Comparison of ENCODE assay signal across 15 cellular contexts in genomic region chr10:133529576-133529946, GRCh38. TPM values are rescaled to one million over a fixed set of nuclear protein-coding genes. Genes with fewer than 3 reads are reported as not detected.
DNase-seq lines count a peak whose midpoint lies in the region; ATAC-seq and TF ChIP-seq lines count a peak whose summit lies in the region.
"Had no signal": no experiment of that assay in that cellular context is flagged by ENCODE, and none has a peak within 500 bp of the region (broad histone marks: within the 10 kb centered on the region; RNA-seq: fewer than 3 reads in every experiment).

No MANE protein-coding gene starts in this region.

- no peaks in the 10 kb centered on the region for H3K79me2 ChIP-seq in PC-3 (ENCODE audit: low read length)

- no peaks in the 10 kb centered on the region for H3K9me2 ChIP-seq in PC-3 (replicated peaks; ENCODE audit: low read length)

- no peaks in the 10 kb centered on the region for H3K36me3 ChIP-seq in PC-3 (ENCODE audit: low read depth, low read length)
- H3K36me3 ChIP-seq: SJCRH30 had no signal

- TF ChIP-seq CTCF in PC-3 (conservative IDR thresholded peaks at IDR 0.05; ENCODE audit: low read depth, low read length) = no peak

- intact Hi-C loops in activated naive CD4-positive, alpha-beta T cell treated with anti-CD3 and anti-CD28 coated beads for 36 hours (cut with micrococcal nuclease) = no loop called here
- intact Hi-C loops in PC-3 (cut with micrococcal nuclease) = no loop called here

- H3F3A ChIP-seq in PC-3 (ENCODE audit: low read length, unreplicated experiment) = peaks cover under 1% of the 10 kb centered on the region

- peak overlapping the region; percentile 91 for H2AFZ ChIP-seq in PC-3 (ENCODE audit: low read length)

- no peaks in the 10 kb centered on the region; the same call in 1 of the 2 replicates for H3K27me3 ChIP-seq in PC-3 (ENCODE audit: low read length)
- H3K27me3 ChIP-seq: SJCRH30 had no signal

- peaks cover 13% of the 10 kb centered on the region; the same call in 1 of the 2 replicates for H3K4me1 ChIP-seq in PC-3 (ENCODE audit: insufficient read depth, low read length)
- H3K4me1 ChIP-seq: SJCRH30 had no signal

- POLR2A ChIA-PET in PC-3 (lab: Charles Lee; ENCODE audit: unreplicated experiment) = no interaction called here

- H4K20me1 ChIP-seq in PC-3 (ENCODE audit: low read length) = no peaks in the 10 kb centered on the region

- H3K27me3 Mint-ChIP-seq in activated naive CD4-positive, alpha-beta T cell treated with anti-CD3 and anti-CD28 coated beads for 36 hours (ENCODE audit: low read depth) = peaks cover 48% of the 10 kb centered on the region
- H3K27me3 Mint-ChIP-seq in effector memory CD8-positive, alpha-beta T cell = peaks cover 45 to 70% of the 10 kb centered on the region in 2 donors
- H3K27me3 Mint-ChIP-seq in stimulated activated memory B cell treated with anti-CD40 and anti-IgM and Interleukin-4, amounts not matched to agents 10 μg/mL and 1 μg/mL and 100 μg/mL, for 72 hours = peaks cover 89% of the 10 kb centered on the region

- H3K36me3 Mint-ChIP-seq in activated naive CD4-positive, alpha-beta T cell treated with anti-CD3 and anti-CD28 coated beads for 36 hours (ENCODE audit: low read depth) = no peaks in the 10 kb centered on the region
- H3K36me3 Mint-ChIP-seq in effector memory CD8-positive, alpha-beta T cell (ENCODE audit: insufficient read depth) = peaks cover 8% of the 10 kb centered on the region
- no peaks in the 10 kb centered on the region for H3K36me3 Mint-ChIP-seq in stimulated activated memory B cell treated with anti-CD40 and anti-IgM and Interleukin-4, amounts not matched to agents 10 μg/mL and 1 μg/mL and 100 μg/mL, for 72 hours

- CTCF ChIA-PET in activated naive CD4-positive, alpha-beta T cell treated with anti-CD3 and anti-CD28 coated beads for 36 hours (lab: Charles Lee) = no interaction called here
- CTCF ChIA-PET in PC-3 (lab: Charles Lee) = no interaction called here

- no peak overlapping the region for H3K27ac Mint-ChIP-seq in activated naive CD4-positive, alpha-beta T cell treated with anti-CD3 and anti-CD28 coated beads for 36 hours
- peak overlapping the region in 1 of 2 donors; percentile 77 for H3K27ac Mint-ChIP-seq in effector memory CD8-positive, alpha-beta T cell
- no peak overlapping the region for H3K27ac Mint-ChIP-seq in stimulated activated memory B cell treated with anti-CD40 and anti-IgM and Interleukin-4, amounts not matched to agents 10 μg/mL and 1 μg/mL and 100 μg/mL, for 72 hours
- H3K27ac Mint-ChIP-seq: mesothelial cell of epicardium had no signal

- H3K9ac ChIP-seq in PC-3 (ENCODE audit: low read length) = no peak overlapping the region

- BruUV-seq in PC-3 (replicated peaks; lab: Mats Ljungman, UMichigan) = no TSS peak

- peaks cover 18% of the 10 kb centered on the region for H3K4me1 Mint-ChIP-seq in activated naive CD4-positive, alpha-beta T cell treated with anti-CD3 and anti-CD28 coated beads for 36 hours (ENCODE audit: low read depth)
- peaks cover 21 to 23% of the 10 kb centered on the region in 2 donors for H3K4me1 Mint-ChIP-seq in effector memory CD8-positive, alpha-beta T cell (ENCODE audit: low read depth in 2 of 2)
- H3K4me1 Mint-ChIP-seq in stimulated activated memory B cell treated with anti-CD40 and anti-IgM and Interleukin-4, amounts not matched to agents 10 μg/mL and 1 μg/mL and 100 μg/mL, for 72 hours = peaks cover 22% of the 10 kb centered on the region
- H3K4me1 Mint-ChIP-seq: mesothelial cell of epicardium had no signal

- H3K4me3 ChIP-seq in PC-3 (ENCODE audit: low read length) = peak overlapping the region; percentile 74
- H3K4me3 ChIP-seq: SJCRH30 had no signal

- ATAC-seq in PC-3 (no peak), GM21526 (IDR thresholded peaks at IDR 0.05; ENCODE audit: low FRiP score, unreplicated experiment) (no peak)
- peak; percentile 35 for ATAC-seq in effector memory CD8-positive, alpha-beta T cell (replicated peaks)
- ATAC-seq in stimulated activated memory B cell treated with anti-CD40 and anti-IgM and Interleukin-4, amounts not matched to agents 10 μg/mL and 1 μg/mL and 100 μg/mL, for 72 hours = no peak

- 0 out of 2 replicates have a peak, but pooled peaks cover 2% of the 10 kb centered on the region for H3K9me3 ChIP-seq in PC-3 (ENCODE audit: low read length)
- H3K9me3 ChIP-seq: SJCRH30 had no signal

- no peak overlapping the region for H3K27ac ChIP-seq in PC-3 (ENCODE audit: low read length)
- H3K27ac ChIP-seq: SJCRH30, VCaP had no signal

- H3K4me2 ChIP-seq in PC-3 (ENCODE audit: low read length) = peak overlapping the region; percentile 93

- H3K9me3 Mint-ChIP-seq in activated naive CD4-positive, alpha-beta T cell treated with anti-CD3 and anti-CD28 coated beads for 36 hours = no peaks in the 10 kb centered on the region
- no peaks in the 10 kb centered on the region for H3K9me3 Mint-ChIP-seq in effector memory CD8-positive, alpha-beta T cell
- H3K9me3 Mint-ChIP-seq in stimulated activated memory B cell treated with anti-CD40 and anti-IgM and Interleukin-4, amounts not matched to agents 10 μg/mL and 1 μg/mL and 100 μg/mL, for 72 hours = no peaks in the 10 kb centered on the region

- H3K4me3 Mint-ChIP-seq in activated naive CD4-positive, alpha-beta T cell treated with anti-CD3 and anti-CD28 coated beads for 36 hours = peak overlapping the region; percentile 58
- H3K4me3 Mint-ChIP-seq in effector memory CD8-positive, alpha-beta T cell = peak overlapping the region; percentile 82 to 88
- H3K4me3 Mint-ChIP-seq in stimulated activated memory B cell treated with anti-CD40 and anti-IgM and Interleukin-4, amounts not matched to agents 10 μg/mL and 1 μg/mL and 100 μg/mL, for 72 hours = peak overlapping the region; percentile 44
- H3K4me3 Mint-ChIP-seq: mesothelial cell of epicardium had no signal

- no peak for DNase-seq in activated naive CD4-positive, alpha-beta T cell treated with anti-CD3 and anti-CD28 coated beads for 36 hours
- DNase-seq in activated naive CD4-positive, alpha-beta T cell (lab: John Stamatoyannopoulos, UW) = no peak
- DNase-seq in PC-3 (no peak), 8988T (no peak), inferior parietal cortex (ENCODE audit: extremely low spot score) (no peak)
- no peak for DNase-seq in effector memory CD8-positive, alpha-beta T cell
- DNase-seq: activated effector memory CD4-positive, alpha-beta T cell treated with anti-CD3 and anti-CD28 coated beads, Interleukin-2, amount 50 U/mL, for 16 hours had no signal

RNA-seq across cellular contexts. Expression of gene CYP2E1, which starts 2.4 kb away (rescaled TPM):
- total RNA-seq in activated naive CD4-positive, alpha-beta T cell treated with anti-CD3 and anti-CD28 coated beads for 36 hours = under 1 TPM in 1 of 2 experiments, not detected in 1; 0.42 TPM
- total RNA-seq in PC-3 (2014; rRNA removed) = 3.3 and 4.2 TPM in 2 replicates

RNA-seq across cellular contexts. Expression of gene SYCE1, which starts 35.8 kb away (rescaled TPM):
- total RNA-seq in activated naive CD4-positive, alpha-beta T cell treated with anti-CD3 and anti-CD28 coated beads for 36 hours = under 1 TPM in 1 of 2 experiments, not detected in 1; 0.17 TPM
- total RNA-seq in PC-3 (2014; rRNA removed) = not detected in 2 replicates
- total RNA-seq: H4, M059J, mesothelial cell of epicardium, pulmonary artery endothelial cell had no signal
